Comparison of ENCODE assay signal across 1 cellular context in the genomic region with DNA sequence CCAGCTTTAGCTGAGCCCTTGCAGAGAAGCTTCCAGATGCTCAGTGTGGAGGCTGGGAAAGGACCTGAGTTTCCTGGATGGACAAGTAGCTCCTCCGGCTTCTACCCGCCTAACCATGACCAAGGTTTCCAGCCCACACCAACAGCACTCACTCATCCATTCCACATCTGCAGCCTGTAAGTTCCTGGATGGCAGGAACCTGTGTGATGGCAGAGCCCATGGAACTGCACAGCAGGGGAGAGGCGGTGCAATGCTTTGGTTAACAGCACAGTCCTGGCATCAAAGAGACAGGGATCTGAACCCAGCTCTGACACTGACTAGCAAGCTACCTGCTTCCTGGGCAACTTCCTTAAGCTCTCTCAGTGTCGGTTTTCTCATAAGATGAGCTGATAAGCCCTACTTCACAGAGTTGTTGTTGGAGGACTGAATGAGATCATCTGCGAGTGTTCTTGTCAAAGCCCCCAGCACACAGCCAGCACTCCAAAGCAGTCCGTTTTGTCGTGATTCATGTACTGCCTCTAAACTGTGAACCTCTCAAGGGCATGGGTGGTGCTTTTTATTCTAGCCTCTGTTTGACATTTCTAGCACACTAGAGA.
A peak's percentile ranks its signal among the peaks of the same experiment; 100 is the strongest.
TF ChIP-seq lines count a peak whose summit lies in the region.

No MANE protein-coding gene starts in this region.

TF ChIP-seq in HCT116, 20 proteins besides CTCF, POLR2A, EP300 and RAD21:
- TF ChIP-seq, protein P1, sequence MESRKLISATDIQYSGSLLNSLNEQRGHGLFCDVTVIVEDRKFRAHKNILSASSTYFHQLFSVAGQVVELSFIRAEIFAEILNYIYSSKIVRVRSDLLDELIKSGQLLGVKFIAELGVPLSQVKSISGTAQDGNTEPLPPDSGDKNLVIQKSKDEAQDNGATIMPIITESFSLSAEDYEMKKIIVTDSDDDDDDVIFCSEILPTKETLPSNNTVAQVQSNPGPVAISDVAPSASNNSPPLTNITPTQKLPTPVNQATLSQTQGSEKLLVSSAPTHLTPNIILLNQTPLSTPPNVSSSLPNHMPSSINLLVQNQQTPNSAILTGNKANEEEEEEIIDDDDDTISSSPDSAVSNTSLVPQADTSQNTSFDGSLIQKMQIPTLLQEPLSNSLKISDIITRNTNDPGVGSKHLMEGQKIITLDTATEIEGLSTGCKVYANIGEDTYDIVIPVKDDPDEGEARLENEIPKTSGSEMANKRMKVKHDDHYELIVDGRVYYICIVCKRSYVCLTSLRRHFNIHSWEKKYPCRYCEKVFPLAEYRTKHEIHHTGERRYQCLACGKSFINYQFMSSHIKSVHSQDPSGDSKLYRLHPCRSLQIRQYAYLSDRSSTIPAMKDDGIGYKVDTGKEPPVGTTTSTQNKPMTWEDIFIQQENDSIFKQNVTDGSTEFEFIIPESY (IDR thresholded peaks at IDR 0.05; ENCODE audit: extremely low read depth, insufficient replicate concordance, low read length): no peak
- TF ChIP-seq CBX3 (IDR thresholded peaks at IDR 0.05; ENCODE audit: low read depth) (no peak), SRF (IDR thresholded peaks at IDR 0.05; ENCODE audit: low read depth) (no peak), TCF7L2 (IDR thresholded peaks at IDR 0.05; ENCODE audit: borderline replicate concordance, extremely low read depth, insufficient read depth, insufficient read length) (peak; percentile 21)
